In genomic region chr15:41332788-41333527, GRCh38 we compare ENCODE assay signal across 1 cellular context.
TF ChIP-seq lines count a peak whose summit lies in the region.

Gene NUSAP1, plus strand, starts transcription at chr15:41332881. Its CDS starts 77 bp downstream, at chr15:41332958.

TF ChIP-seq in SK-N-SH, 30 proteins besides CTCF, POLR2A, EP300 and RAD21 (continued from another document):
- TF ChIP-seq CHD2 (IDR thresholded peaks at IDR 0.05; ENCODE audit: low read length, partially characterized antibody) (peak; percentile 33), MAX (IDR thresholded peaks at IDR 0.05; ENCODE audit: low read depth) (0 out of 2 replicates have a peak, but pooled peaks have one; percentile 47), RCOR1 (IDR thresholded peaks at IDR 0.05; ENCODE audit: low read length) (no peak)
